Comparison of ENCODE assay signal across 17 cellular contexts in genomic region chr22:29122041-29122440, GRCh38. TPM values are rescaled to one million over a fixed set of nuclear protein-coding genes. Genes with fewer than 3 reads are reported as not detected.
DNase-seq lines count a peak whose midpoint lies in the region; ATAC-seq lines count a peak whose summit lies in the region.
"Had no signal": no experiment of that assay in that cellular context is flagged by ENCODE, and none has a peak within 500 bp of the region (broad histone marks: within the 10 kb centered on the region; RNA-seq: fewer than 3 reads in every experiment).

No MANE protein-coding gene starts in this region.

- H3K36me3 Mint-ChIP-seq in activated naive CD8-positive, alpha-beta T cell treated with anti-CD3 and anti-CD28 coated beads, Interleukin-2, amount 10 ng/mL, durations not matched to agents 7 days and 5 days: peaks cover 10% of the 10 kb centered on the region
- peaks cover 3% of the 10 kb centered on the region for H3K36me3 Mint-ChIP-seq in activated naive CD8-positive, alpha-beta T cell treated with anti-CD3 and anti-CD28 coated beads for 36 hours
- peaks cover 16% of the 10 kb centered on the region for H3K36me3 Mint-ChIP-seq in activated CD8-positive, alpha-beta T cell treated with anti-CD3 and anti-CD28 coated beads, Interleukin-2, amount 10 ng/mL, durations not matched to agents 7 days and 5 days (ENCODE audit: low read depth)
- H3K36me3 Mint-ChIP-seq in natural killer cell treated with Interleukin-12 subunit alpha and Interleukin-12 subunit beta and Interleukin-15 and Interleukin-18, amount 100 ng/mL, for 72 hours: peaks cover 12% of the 10 kb centered on the region
- H3K36me3 Mint-ChIP-seq in activated T-cell treated with anti-CD3 and anti-CD28 coated beads, Interleukin-2, amount 50 U/mL, for 72 hours (ENCODE audit: insufficient read depth in 2 of 2): peaks cover 2 to 5% of the 10 kb centered on the region in 2 donors

- H3K4me1 Mint-ChIP-seq in activated naive CD8-positive, alpha-beta T cell treated with anti-CD3 and anti-CD28 coated beads, Interleukin-2, amount 10 ng/mL, durations not matched to agents 7 days and 5 days: peaks cover 28% of the 10 kb centered on the region
- peaks cover 5% of the 10 kb centered on the region for H3K4me1 Mint-ChIP-seq in activated naive CD8-positive, alpha-beta T cell treated with anti-CD3 and anti-CD28 coated beads for 36 hours
- H3K4me1 Mint-ChIP-seq in activated CD8-positive, alpha-beta T cell treated with anti-CD3 and anti-CD28 coated beads, Interleukin-2, amount 10 ng/mL, durations not matched to agents 7 days and 5 days (ENCODE audit: low read depth): peaks cover 37% of the 10 kb centered on the region
- H3K4me1 Mint-ChIP-seq in natural killer cell treated with Interleukin-12 subunit alpha and Interleukin-12 subunit beta and Interleukin-15 and Interleukin-18, amount 100 ng/mL, for 72 hours (ENCODE audit: low read depth in 2 of 2): peaks cover 14 to 23% of the 10 kb centered on the region in 2 donors
- H3K4me1 Mint-ChIP-seq in activated T-cell treated with anti-CD3 and anti-CD28 coated beads, Interleukin-2, amount 50 U/mL, for 72 hours (ENCODE audit: low read depth): no peaks in the 10 kb centered on the region
- H3K4me1 Mint-ChIP-seq: H9, IgD-negative memory B cell had no signal

- H3K27me3 Mint-ChIP-seq in activated naive CD8-positive, alpha-beta T cell treated with anti-CD3 and anti-CD28 coated beads, Interleukin-2, amount 10 ng/mL, durations not matched to agents 7 days and 5 days: peaks cover 11% of the 10 kb centered on the region
- H3K27me3 Mint-ChIP-seq in activated naive CD8-positive, alpha-beta T cell treated with anti-CD3 and anti-CD28 coated beads for 36 hours: peaks cover 21% of the 10 kb centered on the region
- H3K27me3 Mint-ChIP-seq in activated CD8-positive, alpha-beta T cell treated with anti-CD3 and anti-CD28 coated beads, Interleukin-2, amount 10 ng/mL, durations not matched to agents 7 days and 5 days (ENCODE audit: low read depth): peaks cover 15% of the 10 kb centered on the region
- peaks cover 9 to 11% of the 10 kb centered on the region in 2 donors for H3K27me3 Mint-ChIP-seq in natural killer cell treated with Interleukin-12 subunit alpha and Interleukin-12 subunit beta and Interleukin-15 and Interleukin-18, amount 100 ng/mL, for 72 hours
- H3K27me3 Mint-ChIP-seq in activated T-cell treated with anti-CD3 and anti-CD28 coated beads, Interleukin-2, amount 50 U/mL, for 72 hours (ENCODE audit: low read depth): peaks cover 15% of the 10 kb centered on the region

- peaks cover 10% of the 10 kb centered on the region for H3K9me3 Mint-ChIP-seq in activated naive CD8-positive, alpha-beta T cell treated with anti-CD3 and anti-CD28 coated beads, Interleukin-2, amount 10 ng/mL, durations not matched to agents 7 days and 5 days
- H3K9me3 Mint-ChIP-seq in activated naive CD8-positive, alpha-beta T cell treated with anti-CD3 and anti-CD28 coated beads for 36 hours: peaks cover 3% of the 10 kb centered on the region
- peaks cover 7% of the 10 kb centered on the region for H3K9me3 Mint-ChIP-seq in activated CD8-positive, alpha-beta T cell treated with anti-CD3 and anti-CD28 coated beads, Interleukin-2, amount 10 ng/mL, durations not matched to agents 7 days and 5 days (ENCODE audit: insufficient read depth)
- H3K9me3 Mint-ChIP-seq in natural killer cell treated with Interleukin-12 subunit alpha and Interleukin-12 subunit beta and Interleukin-15 and Interleukin-18, amount 100 ng/mL, for 72 hours: peaks cover 4% of the 10 kb centered on the region
- peaks cover 3 to 6% of the 10 kb centered on the region in 2 donors for H3K9me3 Mint-ChIP-seq in activated T-cell treated with anti-CD3 and anti-CD28 coated beads, Interleukin-2, amount 50 U/mL, for 72 hours

- CTCF ChIA-PET in activated CD8-positive, alpha-beta T cell treated with anti-CD3 and anti-CD28 coated beads, Interleukin-2, amount 10 ng/mL, durations not matched to agents 7 days and 5 days (lab: Charles Lee): interaction anchor here (1.0 kb wide), 1 partner anchor 80 kb away, joined by 3 read pairs; no protein-coding TSS in a partner anchor

- H3K27ac Mint-ChIP-seq in activated naive CD8-positive, alpha-beta T cell treated with anti-CD3 and anti-CD28 coated beads, Interleukin-2, amount 10 ng/mL, durations not matched to agents 7 days and 5 days: peak overlapping the region; percentile 63
- no peak overlapping the region for H3K27ac Mint-ChIP-seq in activated naive CD8-positive, alpha-beta T cell treated with anti-CD3 and anti-CD28 coated beads for 36 hours
- peak overlapping the region; percentile 68 for H3K27ac Mint-ChIP-seq in activated CD8-positive, alpha-beta T cell treated with anti-CD3 and anti-CD28 coated beads, Interleukin-2, amount 10 ng/mL, durations not matched to agents 7 days and 5 days
- peak overlapping the region in 1 of 2 donors; percentile 43 for H3K27ac Mint-ChIP-seq in natural killer cell treated with Interleukin-12 subunit alpha and Interleukin-12 subunit beta and Interleukin-15 and Interleukin-18, amount 100 ng/mL, for 72 hours
- H3K27ac Mint-ChIP-seq in activated T-cell treated with anti-CD3 and anti-CD28 coated beads, Interleukin-2, amount 50 U/mL, for 72 hours: no peak overlapping the region
- H3K27ac Mint-ChIP-seq: CD4-positive, alpha-beta memory T cell; H9; IgD-negative memory B cell had no signal

- ATAC-seq in activated naive CD8-positive, alpha-beta T cell treated with anti-CD3 and anti-CD28 coated beads, Interleukin-2, amount 10 ng/mL, durations not matched to agents 7 days and 5 days (ENCODE audit: low read depth): peak; percentile 87
- peak; percentile 83 for ATAC-seq in activated CD8-positive, alpha-beta T cell treated with anti-CD3 and anti-CD28 coated beads, Interleukin-2, amount 10 ng/mL, durations not matched to agents 7 days and 5 days
- ATAC-seq in natural killer cell treated with Interleukin-12 subunit alpha and Interleukin-12 subunit beta and Interleukin-15 and Interleukin-18, amount 100 ng/mL, for 72 hours: peak in 1 of 2 donors; percentile 62
- ATAC-seq in activated T-cell treated with anti-CD3 and anti-CD28 coated beads, Interleukin-2, amount 50 U/mL, for 72 hours (replicated peaks in 1 of 2): no peak
- ATAC-seq in HG02885 (IDR thresholded peaks at IDR 0.05; ENCODE audit: poor library complexity, unreplicated experiment): no peak

- POLR2A ChIA-PET in activated naive CD8-positive, alpha-beta T cell treated with anti-CD3 and anti-CD28 coated beads, Interleukin-2, amount 10 ng/mL, durations not matched to agents 7 days and 5 days (lab: Charles Lee): interaction anchor here (0.7 kb wide), 1 partner anchor 374 kb away, joined by 3 read pairs; no protein-coding TSS in a partner anchor
- POLR2A ChIA-PET in activated CD8-positive, alpha-beta T cell treated with anti-CD3 and anti-CD28 coated beads, Interleukin-2, amount 10 ng/mL, durations not matched to agents 7 days and 5 days (lab: Charles Lee): interaction anchor here (0.6 kb wide), 1 partner anchor 486 kb away, joined by 3 read pairs; no protein-coding TSS in a partner anchor

- H3K4me3 Mint-ChIP-seq in activated naive CD8-positive, alpha-beta T cell treated with anti-CD3 and anti-CD28 coated beads, Interleukin-2, amount 10 ng/mL, durations not matched to agents 7 days and 5 days: peak overlapping the region; percentile 60
- no peak overlapping the region for H3K4me3 Mint-ChIP-seq in activated naive CD8-positive, alpha-beta T cell treated with anti-CD3 and anti-CD28 coated beads for 36 hours
- peak overlapping the region; percentile 34 for H3K4me3 Mint-ChIP-seq in activated CD8-positive, alpha-beta T cell treated with anti-CD3 and anti-CD28 coated beads, Interleukin-2, amount 10 ng/mL, durations not matched to agents 7 days and 5 days
- H3K4me3 Mint-ChIP-seq in natural killer cell treated with Interleukin-12 subunit alpha and Interleukin-12 subunit beta and Interleukin-15 and Interleukin-18, amount 100 ng/mL, for 72 hours: peak overlapping the region; percentile 64
- no peak overlapping the region for H3K4me3 Mint-ChIP-seq in activated T-cell treated with anti-CD3 and anti-CD28 coated beads, Interleukin-2, amount 50 U/mL, for 72 hours
- H3K4me3 Mint-ChIP-seq: CD4-positive, alpha-beta memory T cell; H9; IgD-negative memory B cell had no signal

- no peak for DNase-seq in activated naive CD8-positive, alpha-beta T cell treated with anti-CD3 and anti-CD28 coated beads, Interleukin-2, amount 10 ng/mL, durations not matched to agents 7 days and 5 days
- DNase-seq in activated naive CD8-positive, alpha-beta T cell treated with anti-CD3 and anti-CD28 coated beads for 36 hours: no peak
- DNase-seq in NAMALWA (ENCODE audit: low spot score): peak; percentile 28
- DNase-seq in activated CD8-positive, alpha-beta T cell treated with anti-CD3 and anti-CD28 coated beads, Interleukin-2, amount 10 ng/mL, durations not matched to agents 7 days and 5 days: peak; percentile 44
- DNase-seq in natural killer cell treated with Interleukin-12 subunit alpha and Interleukin-12 subunit beta and Interleukin-15 and Interleukin-18, amount 100 ng/mL, for 72 hours (ENCODE audit: low spot score): no peak
- DNase-seq in activated T-cell treated with anti-CD3 and anti-CD28 coated beads, Interleukin-2, amount 50 U/mL, for 72 hours: no peak
- DNase-seq in anterior cingulate cortex (lab: John Stamatoyannopoulos, UW): no peak
- DNase-seq: Calu3, H9, NCI-H1105, NCI-H2081 treated with DMSO at 0.1 percent for 48 hours, NCI-H446 treated with DMSO at 0.1 percent for 48 hours, NCI-H748 treated with DMSO at 0.1 percent for 48 hours, SHP77 had no signal

RNA-seq across cellular contexts. Expression of gene KREMEN1, which starts 49.2 kb away (rescaled TPM):
- total RNA-seq in activated naive CD8-positive, alpha-beta T cell treated with anti-CD3 and anti-CD28 coated beads, Interleukin-2, amount 10 ng/mL, durations not matched to agents 7 days and 5 days: under 1 TPM; 0.19 to 0.26 TPM
- total RNA-seq in activated naive CD8-positive, alpha-beta T cell treated with anti-CD3 and anti-CD28 coated beads for 36 hours: under 1 TPM; 0.28 to 0.29 TPM
- under 1 TPM in 1 of 2 experiments, not detected in 1; 0.16 TPM for total RNA-seq in activated CD8-positive, alpha-beta T cell treated with anti-CD3 and anti-CD28 coated beads, Interleukin-2, amount 10 ng/mL, durations not matched to agents 7 days and 5 days
- under 1 TPM; 0.17 to 0.59 TPM for total RNA-seq in natural killer cell treated with Interleukin-12 subunit alpha and Interleukin-12 subunit beta and Interleukin-15 and Interleukin-18, amount 100 ng/mL, for 72 hours
- total RNA-seq in activated T-cell treated with anti-CD3 and anti-CD28 coated beads, Interleukin-2, amount 50 U/mL, for 72 hours: under 1 TPM; 0.09 to 0.53 TPM
- total RNA-seq: CD4-positive, alpha-beta memory T cell had no signal

Comparison
In these comparisons a context has a peak if more than half of its experiments do, and no peak if none do; other contexts are left out.
1. H3K27ac Mint-ChIP-seq: peak in activated naive CD8-positive, alpha-beta T cell treated with anti-CD3 and anti-CD28 coated beads, Interleukin-2, amount 10 ng/mL, durations not matched to agents 7 days and 5 days (single experiment) and activated CD8-positive, alpha-beta T cell treated with anti-CD3 and anti-CD28 coated beads, Interleukin-2, amount 10 ng/mL, durations not matched to agents 7 days and 5 days (single experiment); none in activated naive CD8-positive, alpha-beta T cell treated with anti-CD3 and anti-CD28 coated beads for 36 hours (single experiment) and activated T-cell treated with anti-CD3 and anti-CD28 coated beads, Interleukin-2, amount 50 U/mL, for 72 hours (single experiment).
2. H3K4me3 Mint-ChIP-seq: peak in activated naive CD8-positive, alpha-beta T cell treated with anti-CD3 and anti-CD28 coated beads, Interleukin-2, amount 10 ng/mL, durations not matched to agents 7 days and 5 days (single experiment), activated CD8-positive, alpha-beta T cell treated with anti-CD3 and anti-CD28 coated beads, Interleukin-2, amount 10 ng/mL, durations not matched to agents 7 days and 5 days (single experiment) and natural killer cell treated with Interleukin-12 subunit alpha and Interleukin-12 subunit beta and Interleukin-15 and Interleukin-18, amount 100 ng/mL, for 72 hours (single experiment); none in activated naive CD8-positive, alpha-beta T cell treated with anti-CD3 and anti-CD28 coated beads for 36 hours (single experiment) and activated T-cell treated with anti-CD3 and anti-CD28 coated beads, Interleukin-2, amount 50 U/mL, for 72 hours (0 of 2).
3. ATAC-seq: peak in activated naive CD8-positive, alpha-beta T cell treated with anti-CD3 and anti-CD28 coated beads, Interleukin-2, amount 10 ng/mL, durations not matched to agents 7 days and 5 days (single experiment) and activated CD8-positive, alpha-beta T cell treated with anti-CD3 and anti-CD28 coated beads, Interleukin-2, amount 10 ng/mL, durations not matched to agents 7 days and 5 days (single experiment); none in activated T-cell treated with anti-CD3 and anti-CD28 coated beads, Interleukin-2, amount 50 U/mL, for 72 hours (0 of 2) and HG02885 (single experiment).
4. DNase-seq: peak in NAMALWA (single experiment) and activated CD8-positive, alpha-beta T cell treated with anti-CD3 and anti-CD28 coated beads, Interleukin-2, amount 10 ng/mL, durations not matched to agents 7 days and 5 days (single experiment); none in activated naive CD8-positive, alpha-beta T cell treated with anti-CD3 and anti-CD28 coated beads, Interleukin-2, amount 10 ng/mL, durations not matched to agents 7 days and 5 days (single experiment), activated naive CD8-positive, alpha-beta T cell treated with anti-CD3 and anti-CD28 coated beads for 36 hours (single experiment), natural killer cell treated with Interleukin-12 subunit alpha and Interleukin-12 subunit beta and Interleukin-15 and Interleukin-18, amount 100 ng/mL, for 72 hours (single experiment), activated T-cell treated with anti-CD3 and anti-CD28 coated beads, Interleukin-2, amount 50 U/mL, for 72 hours (0 of 2) and anterior cingulate cortex (0 of 58).